ENCODE assay signal across 16 cellular contexts in the genomic region with DNA sequence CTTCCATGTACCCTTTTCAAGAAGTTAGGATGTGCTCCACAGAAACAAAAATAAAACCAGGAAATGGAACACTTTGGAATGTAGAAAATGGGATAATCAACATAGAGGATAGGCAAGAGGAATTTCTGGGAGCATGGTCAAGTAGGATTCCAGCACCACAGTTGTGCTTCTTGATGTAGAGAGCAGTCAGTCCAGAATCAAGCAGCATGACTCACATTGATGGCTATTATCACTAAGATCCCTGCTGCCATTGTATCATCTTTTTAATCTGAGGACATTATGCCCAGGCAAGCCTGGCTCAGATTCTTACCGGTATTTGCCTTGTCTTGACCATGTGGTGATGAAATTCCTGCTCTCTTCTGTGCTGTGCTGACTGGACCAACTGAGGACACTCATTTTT. TPM values are rescaled to one million over a fixed set of nuclear protein-coding genes. Genes with fewer than 3 reads are reported as not detected.
DNase-seq lines count a peak whose midpoint lies in the region; ATAC-seq and TF ChIP-seq lines count a peak whose summit lies in the region.
"Had no signal": no experiment of that assay in that cellular context is flagged by ENCODE, and none has a peak within 500 bp of the region (broad histone marks: within the 10 kb centered on the region; RNA-seq: fewer than 3 reads in every experiment).

No MANE protein-coding gene starts in this region.

- intact Hi-C loops in left lung (cut with DNase I) = no loop called here

- peaks cover 0 to 15% of the 10 kb centered on the region in 2 donors for H3K36me3 ChIP-seq in left lung

- no peaks in the 10 kb centered on the region for H3K27me3 ChIP-seq in left lung
- H3K27me3 ChIP-seq: BLaER1 treated with 17β-estradiol and CSF1 and Interleukin-3, amounts not matched to agents 10 nM and 100 nM; gastroesophageal sphincter had no signal

- DNase-seq in AG08396 (ENCODE audit: low spot score) = peak; percentile 20
- peak; percentile 40 for DNase-seq in LHCN-M2 (ENCODE audit: low read depth)
- peak; percentile 37 for DNase-seq in choroid plexus epithelial cell (ENCODE audit: low read depth)
- DNase-seq in left lung = no peak
- no peak for DNase-seq in 8988T
- no peak for DNase-seq in GM20000 (ENCODE audit: low spot score)
- DNase-seq in DMS 273 (lab: John Stamatoyannopoulos, UW; ENCODE audit: unreplicated experiment) = no peak
- DNase-seq in NOMO-1 treated with DMSO at 0.1 percent for 48 hours (lab: John Stamatoyannopoulos, UW; ENCODE audit: unreplicated experiment) = no peak
- DNase-seq: activated naive CD4-positive, alpha-beta T cell treated with anti-CD3 and anti-CD28 coated beads for 36 hours; NCI-H2107; nephron progenitor cell; stimulated activated CD4-positive, alpha-beta T cell treated with anti-CD3 and anti-CD28 coated beads, Interleukin-4, amount 100 ng/mL, for 4 hours; stimulated activated naive CD4-positive, alpha-beta T cell had no signal

- ATAC-seq in left lung = peak; percentile 21
- ATAC-seq: gastroesophageal sphincter, sciatic nerve had no signal

- no peaks in the 10 kb centered on the region for H3K9me3 ChIP-seq in left lung
- H3K9me3 ChIP-seq: BLaER1 treated with 17β-estradiol and CSF1 and Interleukin-3, amounts not matched to agents 10 nM and 100 nM; gastroesophageal sphincter had no signal

- peaks cover 0 to 3% of the 10 kb centered on the region in 2 donors for H3K4me1 ChIP-seq in left lung

- TF ChIP-seq CTCF in choroid plexus epithelial cell (conservative IDR thresholded peaks at IDR 0.05; ENCODE audit: low read depth, low read length) = no peak
- TF ChIP-seq CTCF in left lung (IDR thresholded peaks at IDR 0.05) = no peak
- TF ChIP-seq CTCF in GM20000 (IDR thresholded peaks at IDR 0.05; ENCODE audit: extremely low read depth, missing control alignments) = no peak

- H3K27ac ChIP-seq in left lung = no peak overlapping the region
- H3K27ac ChIP-seq: BLaER1 treated with 17β-estradiol and CSF1 and Interleukin-3, amounts not matched to agents 10 nM and 100 nM; gastroesophageal sphincter had no signal

- H3K4me3 ChIP-seq in choroid plexus epithelial cell (ENCODE audit: low read depth, low read length) (no peak overlapping the region), left lung (no peak overlapping the region)
- H3K4me3 ChIP-seq: BLaER1 treated with 17β-estradiol and CSF1 and Interleukin-3, amounts not matched to agents 10 nM and 100 nM; gastroesophageal sphincter had no signal

RNA-seq across cellular contexts. Expression of a gene that starts 5.7 kb away (rescaled TPM):
- total RNA-seq in LHCN-M2 (2014; rRNA removed) (12.3 and 24.9 TPM in 2 replicates), left lung (10 to 100 TPM; 17.1 to 22.5 TPM)
- polyA plus RNA-seq in LHCN-M2 (2012) = 6.2 TPM

RNA-seq across cellular contexts. Expression of a gene that starts 5.7 kb away (rescaled TPM):
- total RNA-seq in LHCN-M2 (2014; rRNA removed) = 0.11 and 0.83 TPM in 2 replicates
- 0.07 TPM for polyA plus RNA-seq in LHCN-M2 (2012)
- total RNA-seq in left lung = 1 to 10 TPM; 1.1 to 2.3 TPM

RNA-seq across cellular contexts. Expression of a gene that starts 50.0 kb away (rescaled TPM):
- 9.4 and 13.1 TPM in 2 replicates for total RNA-seq in LHCN-M2 (2014; rRNA removed)
- 5.8 TPM for polyA plus RNA-seq in LHCN-M2 (2012)
- total RNA-seq in left lung = 10 to 100 TPM; 29.0 to 30.4 TPM

Comparison
In these comparisons a context has a peak if more than half of its experiments do, and no peak if none do; other contexts are left out.
1. DNase-seq: peak in AG08396 (single experiment), LHCN-M2 (single experiment) and choroid plexus epithelial cell (single experiment); none in left lung (0 of 2), 8988T (single experiment), GM20000 (single experiment), DMS 273 (single experiment) and NOMO-1 treated with DMSO at 0.1 percent for 48 hours (single experiment).